In the genomic region with DNA sequence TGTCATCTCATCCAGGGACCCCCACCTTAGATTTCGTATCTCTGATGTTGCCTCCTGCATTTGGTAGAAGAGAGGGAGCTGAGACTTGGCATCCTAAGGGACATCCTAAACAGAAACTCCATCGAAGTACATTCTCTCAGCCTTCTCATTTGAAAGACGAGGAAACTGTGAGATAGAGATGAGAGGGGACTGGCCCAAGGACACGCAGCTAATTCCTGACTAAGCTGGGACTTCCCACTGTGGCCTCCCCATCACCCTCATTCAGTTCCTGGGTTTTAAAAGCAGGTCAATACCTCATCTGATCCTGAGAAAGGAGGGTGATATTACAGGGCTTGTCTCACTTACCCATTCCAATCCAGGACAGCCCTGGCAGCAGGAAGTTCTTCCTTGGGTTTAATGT, we compare ENCODE assay signal across 28 cellular contexts. TPM values are rescaled to one million over a fixed set of nuclear protein-coding genes. Genes with fewer than 3 reads are reported as not detected.
"Had no signal": no experiment of that assay in that cellular context is flagged by ENCODE, and none has a peak within 500 bp of the region (broad histone marks: within the 10 kb centered on the region; RNA-seq: fewer than 3 reads in every experiment).

No MANE protein-coding gene starts in this region.

- ATAC-seq: Panc1, Right ventricle myocardium inferior had no signal

- H3K9ac ChIP-seq: SK-N-SH had no signal

- H3K4me2 ChIP-seq: SK-N-SH had no signal

- H3K4me3 ChIP-seq: cardiac muscle cell, MG63, SJCRH30 had no signal

- H3K27ac ChIP-seq: brain microvascular endothelial cell, cardiac muscle cell, SJCRH30 had no signal

- H3K36me3 ChIP-seq: brain microvascular endothelial cell, cardiac muscle cell, MG63, SJCRH30 had no signal

- H3K27me3 ChIP-seq: brain microvascular endothelial cell, cardiac muscle cell, MG63 had no signal

- DNase-seq: activated CD4-positive, alpha-beta T cell treated with anti-CD3 and anti-CD28 coated beads, Interleukin-2, amount 10 ng/mL, durations not matched to agents 24 days and 14 days; activated CD4-positive, alpha-beta T cell treated with anti-CD3 and anti-CD28 coated beads, Interleukin-2, amount 50 U/mL, for 48 hours; activated gamma-delta T cell treated with Interleukin-2 at 50 U/mL for 16 hours; activated naive CD4-positive, alpha-beta T cell treated with anti-CD3 and anti-CD28 coated beads, Interleukin-2, amount 10 ng/mL, durations not matched to agents 7 days and 5 days; activated naive CD8-positive, alpha-beta T cell treated with anti-CD3 and anti-CD28 coated beads for 36 hours; activated T-cell treated with anti-CD3 and anti-CD28 coated beads for 4 hours; activated T-cell treated with anti-CD3 and anti-CD28 coated beads, Interleukin-2, amount 50 U/mL, for 48 hours; brain microvascular endothelial cell; MG63; NCI-H1105; NCI-H1436; NCI-H187; NCI-H2081; NCI-H510A treated with DMSO at 0.1 percent for 48 hours; NCI-H69; NK-92 treated with Interleukin-12 subunit alpha and Interleukin-12 subunit beta, amount 100 ng/mL, for 24 hours; OCI-M1; RPMI8226; SJCRH30; SK-N-SH; T-helper 1 cell had no signal

- H3K4me1 ChIP-seq: SJCRH30 had no signal

- H3K9me3 ChIP-seq: MG63, SJCRH30, SK-N-SH had no signal

RNA-seq across cellular contexts. Expression of a gene that starts 0.9 kb away (rescaled TPM):
- total RNA-seq: activated CD4-positive, alpha-beta T cell treated with anti-CD3 and anti-CD28 coated beads, Interleukin-2, amount 10 ng/mL, durations not matched to agents 24 days and 14 days; activated CD8-positive, alpha-beta memory T cell treated with anti-CD3 and anti-CD28 coated beads for 36 hours; activated T-helper 2 cell treated with anti-CD3 and anti-CD28 coated beads, Interferon-gamma antibody, Interleukin-2, Interleukin-4, amounts not matched to agents 10 μg/mL and 5 μg/mL and 100 μg/mL, durations not matched to agents 14 hours and 24 hours and 36 hours; cardiac muscle cell; Right ventricle myocardium inferior; SJCRH30; T-helper 2 cell treated with Interferon-gamma antibody and Interleukin-4, amounts not matched to agents 100 ng/mL and 5 ng/mL, for 36 hours had no signal
- polyA plus RNA-seq: adipose tissue, cardiac muscle cell had no signal

RNA-seq across cellular contexts. Expression of a gene that starts 8.4 kb away (rescaled TPM):
- total RNA-seq: activated CD4-positive, alpha-beta T cell treated with anti-CD3 and anti-CD28 coated beads, Interleukin-2, amount 10 ng/mL, durations not matched to agents 24 days and 14 days; activated CD8-positive, alpha-beta memory T cell treated with anti-CD3 and anti-CD28 coated beads for 36 hours; activated naive CD8-positive, alpha-beta T cell treated with anti-CD3 and anti-CD28 coated beads for 36 hours; activated T-helper 2 cell treated with anti-CD3 and anti-CD28 coated beads, Interferon-gamma antibody, Interleukin-2, Interleukin-4, amounts not matched to agents 10 μg/mL and 5 μg/mL and 100 μg/mL, durations not matched to agents 14 hours and 24 hours and 36 hours; cardiac muscle cell; Right ventricle myocardium inferior; SJCRH30; T-helper 2 cell treated with Interferon-gamma antibody and Interleukin-4, amounts not matched to agents 100 ng/mL and 5 ng/mL, for 36 hours had no signal
- polyA plus RNA-seq: adipose tissue, cardiac muscle cell, SK-N-SH had no signal

RNA-seq across cellular contexts. Expression of a gene that starts 14.9 kb away (rescaled TPM):
- total RNA-seq: cardiac muscle cell, Right ventricle myocardium inferior, SJCRH30 had no signal
- polyA plus RNA-seq: cardiac muscle cell had no signal

RNA-seq across cellular contexts. Expression of a gene that starts 58.9 kb away (rescaled TPM):
- total RNA-seq: activated CD4-positive, alpha-beta T cell treated with anti-CD3 and anti-CD28 coated beads, Interleukin-2, amount 10 ng/mL, durations not matched to agents 24 days and 14 days; activated CD8-positive, alpha-beta memory T cell treated with anti-CD3 and anti-CD28 coated beads for 36 hours; activated naive CD8-positive, alpha-beta T cell treated with anti-CD3 and anti-CD28 coated beads for 36 hours; activated T-helper 2 cell treated with anti-CD3 and anti-CD28 coated beads, Interferon-gamma antibody, Interleukin-2, Interleukin-4, amounts not matched to agents 10 μg/mL and 5 μg/mL and 100 μg/mL, durations not matched to agents 14 hours and 24 hours and 36 hours; cardiac muscle cell; Right ventricle myocardium inferior; SJCRH30; T-helper 2 cell treated with Interferon-gamma antibody and Interleukin-4, amounts not matched to agents 100 ng/mL and 5 ng/mL, for 36 hours had no signal
- polyA plus RNA-seq: cardiac muscle cell had no signal
